In the genomic region with DNA sequence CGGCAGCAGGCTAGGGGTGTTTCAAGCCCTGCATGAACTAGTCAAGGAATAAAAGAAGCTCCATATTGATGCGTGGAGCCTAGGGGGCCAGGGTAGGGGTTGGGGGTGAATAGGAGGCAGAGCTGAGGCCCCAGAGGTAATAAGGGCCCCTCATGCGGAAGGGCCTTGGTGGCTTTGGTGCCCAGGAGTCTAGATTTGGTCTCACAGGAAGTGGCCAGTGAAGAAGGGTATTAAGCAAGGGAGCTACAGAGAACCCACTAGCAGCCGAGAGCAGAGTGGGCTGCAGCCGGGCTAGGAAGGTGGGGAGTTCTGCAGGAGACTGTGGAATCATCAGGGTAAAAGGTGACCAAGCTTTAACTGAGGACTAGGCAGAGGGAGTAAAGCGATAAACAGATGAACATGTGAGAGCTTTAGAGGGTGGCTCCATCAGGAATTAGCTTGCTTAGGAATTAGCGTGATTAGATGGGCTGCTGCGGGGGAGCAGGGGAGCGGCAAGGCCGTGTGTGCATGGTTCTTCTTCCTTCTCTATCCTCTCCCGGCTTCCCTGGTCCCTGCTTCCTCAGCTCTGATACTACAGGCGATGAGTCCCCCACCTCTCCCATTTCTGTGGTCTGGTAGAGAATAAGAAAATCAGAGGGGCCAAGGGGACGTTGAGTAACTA, we compare ENCODE assay signal across 26 cellular contexts. TPM values are rescaled to one million over a fixed set of nuclear protein-coding genes. Genes with fewer than 3 reads are reported as not detected.
DNase-seq lines count a peak whose midpoint lies in the region; ATAC-seq, FAIRE-seq and TF ChIP-seq lines count a peak whose summit lies in the region.
"Had no signal": no experiment of that assay in that cellular context is flagged by ENCODE, and none has a peak within 500 bp of the region (broad histone marks: within the 10 kb centered on the region; RNA-seq: fewer than 3 reads in every experiment).

No MANE protein-coding gene starts in this region.

- H3K27ac ChIP-seq in BLaER1 (no peak overlapping the region), GM23338 (ENCODE audit: low read depth) (no peak overlapping the region), astrocyte (ENCODE audit: low read depth, low read length) (no peak overlapping the region)
- H3K27ac ChIP-seq: SJCRH30 had no signal

- H3K27me3 Mint-ChIP-seq in GM23338 (ENCODE audit: insufficient read depth, low read depth, poor library complexity) (peaks cover 11% of the 10 kb centered on the region), astrocyte (ENCODE audit: low read depth, unreplicated experiment) (peaks cover 6% of the 10 kb centered on the region), neural crest cell (ENCODE audit: low read depth) (peaks cover 31% of the 10 kb centered on the region)
- H3K27me3 Mint-ChIP-seq: CD4-positive, alpha-beta T cell had no signal

- no peaks in the 10 kb centered on the region for H3K4me1 Mint-ChIP-seq in GM23338
- H3K4me1 Mint-ChIP-seq in astrocyte (ENCODE audit: low read depth, unreplicated experiment): peaks cover 6% of the 10 kb centered on the region
- H3K4me1 Mint-ChIP-seq in neural crest cell: no peaks in the 10 kb centered on the region

- 0 out of 2 replicates have a peak overlapping the region, but pooled peaks have one; percentile 11 for H3K4me2 ChIP-seq in BLaER1
- H3K4me2 ChIP-seq in GM23338: no peak overlapping the region
- H3K4me2 ChIP-seq in astrocyte (ENCODE audit: low read length): no peak overlapping the region

- H3K9ac ChIP-seq in BLaER1 (no peak overlapping the region), astrocyte (ENCODE audit: low read length) (no peak overlapping the region)

- ATAC-seq in GM23338 (no peak), GM21360 (IDR thresholded peaks at IDR 0.05; ENCODE audit: unreplicated experiment) (no peak)
- ATAC-seq: HepG2, PC-3 had no signal

- no peak for DNase-seq in GM23338 (ENCODE audit: low spot score)
- DNase-seq in astrocyte (ENCODE audit: low read depth): no peak
- no peak for DNase-seq in neural crest cell (ENCODE audit: low read depth, low spot score)
- DNase-seq in activated CD4-positive, alpha-beta T cell treated with anti-CD3 and anti-CD28 coated beads, Interleukin-2, amount 50 U/mL, for 4 hours: no peak
- DNase-seq in DMS79 treated with DMSO at 0.1 percent for 48 hours (lab: John Stamatoyannopoulos, UW): no peak
- DNase-seq: CD4-positive, alpha-beta T cell; COR-L47; DMS 273 treated with DMSO at 0.1 percent for 48 hours; DMS79; GF-D8; H7; Karpas-422; NCI-H1092 treated with DMSO at 0.1 percent for 48 hours; NCI-H1436; NCI-H187 treated with DMSO at 0.1 percent for 48 hours; NCI-H2171 treated with DMSO at 0.1 percent for 48 hours; NCI-H345; NCI-H510A treated with DMSO at 0.1 percent for 48 hours; PC-3; SJCRH30 had no signal

- H3K9me2 ChIP-seq in GM23338 (ENCODE audit: insufficient read depth): 0 out of 2 replicates have a peak, but pooled peaks cover 4% of the 10 kb centered on the region

- no peaks in the 10 kb centered on the region for H3K9me3 Mint-ChIP-seq in GM23338
- H3K9me3 Mint-ChIP-seq in astrocyte (ENCODE audit: unreplicated experiment): peaks cover 11% of the 10 kb centered on the region
- no peaks in the 10 kb centered on the region for H3K9me3 Mint-ChIP-seq in neural crest cell
- H3K9me3 Mint-ChIP-seq: CD4-positive, alpha-beta T cell had no signal

- H2AFZ ChIP-seq in GM23338 (0 out of 2 replicates have a peak overlapping the region, but pooled peaks have one; percentile 28), astrocyte (ENCODE audit: low read depth, low read length) (no peak overlapping the region)

- FAIRE-seq in astrocyte (lab: Jason Lieb, UNC): no peak
- FAIRE-seq: GM12892, HepG2 had no signal

- no peaks in the 10 kb centered on the region for H3F3A ChIP-seq in GM23338 (replicated peaks; ENCODE audit: low read depth)

- H3K36me3 ChIP-seq in BLaER1 (no peaks in the 10 kb centered on the region), GM23338 (ENCODE audit: insufficient read depth) (no peaks in the 10 kb centered on the region), astrocyte (ENCODE audit: insufficient read depth, low read length) (no peaks in the 10 kb centered on the region)
- H3K36me3 ChIP-seq: SJCRH30 had no signal

- H3K4me1 ChIP-seq in BLaER1 (peaks cover 11% of the 10 kb centered on the region; the same call in 1 of the 2 replicates), GM23338 (ENCODE audit: insufficient read depth) (no peaks in the 10 kb centered on the region), astrocyte (ENCODE audit: insufficient read depth, low read length) (peaks cover 10% of the 10 kb centered on the region)
- H3K4me1 ChIP-seq: SJCRH30 had no signal

- H3K9me3 ChIP-seq in BLaER1: 0 out of 2 replicates have a peak, but pooled peaks cover 5% of the 10 kb centered on the region
- H3K9me3 ChIP-seq in astrocyte (ENCODE audit: insufficient read depth, low read depth, low read length): no peaks in the 10 kb centered on the region
- H3K9me3 ChIP-seq: SJCRH30 had no signal

- H3K27me3 ChIP-seq in BLaER1 (no peaks in the 10 kb centered on the region), GM23338 (ENCODE audit: insufficient read depth) (no peaks in the 10 kb centered on the region), astrocyte (ENCODE audit: insufficient read depth, low read length) (no peaks in the 10 kb centered on the region)
- H3K27me3 ChIP-seq: SJCRH30 had no signal

- no peak overlapping the region; the same call in 2 of the 3 replicates for H3K4me3 Mint-ChIP-seq in GM23338
- H3K4me3 Mint-ChIP-seq in astrocyte (ENCODE audit: unreplicated experiment): no peak overlapping the region
- H3K4me3 Mint-ChIP-seq in neural crest cell: no peak overlapping the region
- H3K4me3 Mint-ChIP-seq: CD4-positive, alpha-beta T cell had no signal

- H3K4me3 ChIP-seq in BLaER1: no peak overlapping the region
- no peak overlapping the region for H3K4me3 ChIP-seq in GM23338
- no peak overlapping the region for H3K4me3 ChIP-seq in astrocyte (ENCODE audit: insufficient read depth, low read depth, low read length)
- H3K4me3 ChIP-seq: SJCRH30 had no signal

- no peaks in the 10 kb centered on the region for H4K20me1 ChIP-seq in BLaER1
- H4K20me1 ChIP-seq in GM23338 (replicated peaks; ENCODE audit: insufficient read depth): no peaks in the 10 kb centered on the region
- H4K20me1 ChIP-seq in astrocyte (ENCODE audit: insufficient read depth, low read length): no peaks in the 10 kb centered on the region

- TF ChIP-seq CTCF in GM23338 (conservative IDR thresholded peaks at IDR 0.05; ENCODE audit: low read depth in 2 of 2): no peak
- no peak for TF ChIP-seq CTCF in astrocyte (IDR thresholded peaks at IDR 0.05; ENCODE audit: insufficient read depth, low read depth, low read length)
- no peak for TF ChIP-seq CTCF in neural crest cell (conservative IDR thresholded peaks at IDR 0.05)

- H3K79me2 ChIP-seq in GM23338 (replicated peaks; ENCODE audit: insufficient read depth) (no peaks in the 10 kb centered on the region), astrocyte (ENCODE audit: insufficient read depth, low read length) (no peaks in the 10 kb centered on the region)

- H3K27ac Mint-ChIP-seq in GM23338 (no peak overlapping the region), astrocyte (ENCODE audit: unreplicated experiment) (peak overlapping the region; percentile 26), neural crest cell (ENCODE audit: unreplicated experiment) (peak overlapping the region; percentile 5)
- H3K27ac Mint-ChIP-seq: CD4-positive, alpha-beta T cell had no signal

- H3K36me3 Mint-ChIP-seq in GM23338 (ENCODE audit: low read depth) (no peaks in the 10 kb centered on the region), astrocyte (ENCODE audit: low read depth, unreplicated experiment) (no peaks in the 10 kb centered on the region), neural crest cell (ENCODE audit: low read depth) (no peaks in the 10 kb centered on the region)

TF ChIP-seq in GM23338, 12 proteins besides CTCF, POLR2A, EP300 and RAD21 (continues in another document):
- no peak for TF ChIP-seq JUNB (IDR thresholded peaks at IDR 0.05; ENCODE audit: unreplicated experiment)
- TF ChIP-seq STAT1 (IDR thresholded peaks at IDR 0.05; ENCODE audit: unreplicated experiment): no peak

RNA-seq across cellular contexts. Expression of a gene that starts 9.8 kb away (rescaled TPM):
- total RNA-seq in GM23338 (2014; rRNA removed; shearing (Covaris generic)): 0.42 TPM in 1 of 2 replicates, not detected in the other
- polyA plus RNA-seq in GM23338 (2016; fragmentation: Nextera tagmentation; extraction: Ambion mirVana): 0.56 and 1.5 TPM in 2 replicates
- total RNA-seq in astrocyte (1.1 TPM in 1 of 2 replicates, not detected in the other), neural crest cell (not detected in 2 replicates)
- total RNA-seq: A172, H7, HepG2 had no signal
- polyA plus RNA-seq: HepG2 had no signal

RNA-seq across cellular contexts. Expression of a gene that starts 10.0 kb away (rescaled TPM):
- total RNA-seq in GM23338 (2014; rRNA removed; shearing (Covaris generic)): 1.2 and 3.0 TPM in 2 replicates
- 1.8 and 2.4 TPM in 2 replicates for polyA plus RNA-seq in GM23338 (2016; fragmentation: Nextera tagmentation; extraction: Ambion mirVana)
- total RNA-seq in astrocyte (0.31 and 0.77 TPM in 2 replicates), neural crest cell (0.64 and 1.0 TPM in 2 replicates)
- total RNA-seq: HepG2, PC-3 had no signal
- polyA plus RNA-seq: HepG2 had no signal

RNA-seq across cellular contexts. Expression of a gene that starts 30.0 kb away (rescaled TPM):
- total RNA-seq in GM23338 (2014; rRNA removed; shearing (Covaris generic)): 2.2 and 2.4 TPM in 2 replicates
- 0.38 and 0.71 TPM in 2 replicates for polyA plus RNA-seq in GM23338 (2016; fragmentation: Nextera tagmentation; extraction: Ambion mirVana)
- total RNA-seq in astrocyte (0.79 and 0.95 TPM in 2 replicates), neural crest cell (not detected in 2 replicates)
- total RNA-seq: CD4-positive, alpha-beta T cell; HepG2; HT1080; SJCRH30 had no signal
- polyA plus RNA-seq: HepG2 had no signal
